ENCODE assay signal across 33 cellular contexts in genomic region chr16:87454391-87454790, GRCh38.
"Had no signal": no experiment of that assay in that cellular context is flagged by ENCODE, and none has a peak within 500 bp of the region (broad histone marks: within the 10 kb centered on the region; RNA-seq: fewer than 3 reads in every experiment).

No MANE protein-coding gene starts in this region.

- H2AFZ ChIP-seq: hepatocyte had no signal

- H3K27me3 ChIP-seq: brain microvascular endothelial cell, esophagus muscularis mucosa, gastroesophageal sphincter, heart right ventricle, hepatocyte had no signal

- H3K9me3 ChIP-seq: esophagus muscularis mucosa, gastroesophageal sphincter, heart right ventricle had no signal

- H3K4me2 ChIP-seq: hepatocyte had no signal

- H3K27ac Mint-ChIP-seq: activated B cell treated with CpG ODN at 0.5 μM for 24 hours; activated CD8-positive, alpha-beta T cell treated with anti-CD3 and anti-CD28 coated beads for 36 hours; activated naive CD4-positive, alpha-beta T cell treated with anti-CD3 and anti-CD28 coated beads, Interleukin-2, amount 10 ng/mL, durations not matched to agents 7 days and 5 days; activated naive CD8-positive, alpha-beta T cell treated with anti-CD3 and anti-CD28 coated beads, Interleukin-2, amount 10 ng/mL, durations not matched to agents 7 days and 5 days; T-helper 2 cell treated with Interferon-gamma antibody and Interleukin-4, amounts not matched to agents 5 μg/mL and 100 μg/mL, for 36 hours had no signal

- FAIRE-seq: astrocyte, bronchial epithelial cell, colon had no signal

- H3K36me3 Mint-ChIP-seq: activated naive CD8-positive, alpha-beta T cell treated with anti-CD3 and anti-CD28 coated beads, Interleukin-2, amount 10 ng/mL, durations not matched to agents 7 days and 5 days had no signal

- ATAC-seq: activated CD4-positive, CD25-positive, alpha-beta regulatory T cell treated with anti-CD3 and anti-CD28 coated beads, Interleukin-2, amount 50 U/mL, for 24 hours; activated CD8-positive, alpha-beta T cell treated with anti-CD3 and anti-CD28 coated beads for 36 hours; effector memory CD8-positive, alpha-beta T cell; gastroesophageal sphincter; heart right ventricle; T-helper 17 cell had no signal

- H3K27me3 Mint-ChIP-seq: activated B cell treated with CpG ODN at 0.5 μM for 24 hours; activated CD8-positive, alpha-beta T cell treated with anti-CD3 and anti-CD28 coated beads for 36 hours; activated naive CD4-positive, alpha-beta T cell treated with anti-CD3 and anti-CD28 coated beads, Interleukin-2, amount 10 ng/mL, durations not matched to agents 7 days and 5 days; effector memory CD8-positive, alpha-beta T cell; T-helper 17 cell had no signal

- H3K4me3 ChIP-seq: esophagus muscularis mucosa, gastroesophageal sphincter, heart right ventricle, hepatocyte had no signal

- DNase-seq: activated B cell treated with CpG ODN at 0.5 μM for 24 hours; activated CD4-positive, alpha-beta T cell treated with anti-CD3 and anti-CD28 coated beads for 48 hours; activated CD4-positive, alpha-beta T cell treated with anti-CD3 and anti-CD28 coated beads, Interleukin-2, amount 50 U/mL, for 1 hour; activated CD4-positive, alpha-beta T cell treated with anti-CD3 and anti-CD28 coated beads, Interleukin-2, amount 50 U/mL, for 48 hours; activated CD8-positive, alpha-beta memory T cell treated with anti-CD3 and anti-CD28 coated beads for 24 hours; activated CD8-positive, alpha-beta T cell treated with anti-CD3 and anti-CD28 coated beads for 36 hours; activated gamma-delta T cell; activated naive CD4-positive, alpha-beta T cell; activated naive CD4-positive, alpha-beta T cell treated with anti-CD3 and anti-CD28 coated beads, Interleukin-2, amount 10 ng/mL, durations not matched to agents 7 days and 5 days; activated naive CD8-positive, alpha-beta T cell treated with anti-CD3 and anti-CD28 coated beads, Interleukin-2, amount 10 ng/mL, durations not matched to agents 7 days and 5 days; activated T-cell treated with anti-CD3 and anti-CD28 coated beads, Interleukin-2, amount 50 U/mL, for 48 hours; amniotic stem cell; anterior cingulate cortex; brain microvascular endothelial cell; cortex of kidney; dermis blood vessel endothelial cell; effector CD4-positive, alpha-beta T cell; effector memory CD8-positive, alpha-beta T cell; erythroblast; foreskin melanocyte; heart right ventricle; T-helper 1 cell; T-helper 17 cell; T1000; WERI-Rb-1 had no signal

- H3K4me1 Mint-ChIP-seq: activated B cell treated with CpG ODN at 0.5 μM for 24 hours; activated naive CD4-positive, alpha-beta T cell treated with anti-CD3 and anti-CD28 coated beads, Interleukin-2, amount 10 ng/mL, durations not matched to agents 7 days and 5 days; activated naive CD8-positive, alpha-beta T cell treated with anti-CD3 and anti-CD28 coated beads, Interleukin-2, amount 10 ng/mL, durations not matched to agents 7 days and 5 days had no signal

- H3K4me3 Mint-ChIP-seq: activated B cell treated with CpG ODN at 0.5 μM for 24 hours; activated CD8-positive, alpha-beta T cell treated with anti-CD3 and anti-CD28 coated beads for 36 hours; activated naive CD4-positive, alpha-beta T cell treated with anti-CD3 and anti-CD28 coated beads, Interleukin-2, amount 10 ng/mL, durations not matched to agents 7 days and 5 days; activated naive CD8-positive, alpha-beta T cell treated with anti-CD3 and anti-CD28 coated beads, Interleukin-2, amount 10 ng/mL, durations not matched to agents 7 days and 5 days; effector memory CD8-positive, alpha-beta T cell; T-helper 17 cell; T-helper 2 cell treated with Interferon-gamma antibody and Interleukin-4, amounts not matched to agents 5 μg/mL and 100 μg/mL, for 36 hours had no signal

- H3K9me3 Mint-ChIP-seq: activated B cell treated with CpG ODN at 0.5 μM for 24 hours; activated CD8-positive, alpha-beta T cell treated with anti-CD3 and anti-CD28 coated beads for 36 hours; activated naive CD4-positive, alpha-beta T cell treated with anti-CD3 and anti-CD28 coated beads, Interleukin-2, amount 10 ng/mL, durations not matched to agents 7 days and 5 days; activated naive CD8-positive, alpha-beta T cell treated with anti-CD3 and anti-CD28 coated beads, Interleukin-2, amount 10 ng/mL, durations not matched to agents 7 days and 5 days; effector memory CD8-positive, alpha-beta T cell; T-helper 2 cell treated with Interferon-gamma antibody and Interleukin-4, amounts not matched to agents 5 μg/mL and 100 μg/mL, for 36 hours had no signal

- H3K27ac ChIP-seq: brain microvascular endothelial cell, esophagus muscularis mucosa, gastroesophageal sphincter, heart right ventricle, hepatocyte, WERI-Rb-1 had no signal
